ENCODE assay signal across 8 cellular contexts in genomic region chr9:35731415-35732184, GRCh38. TPM values are rescaled to one million over a fixed set of nuclear protein-coding genes. Genes with fewer than 3 reads are reported as not detected.
DNase-seq lines count a peak whose midpoint lies in the region; ATAC-seq and TF ChIP-seq lines count a peak whose summit lies in the region.

No MANE protein-coding gene starts in this region.

- TF ChIP-seq POLR2A in prostate gland (IDR thresholded peaks at IDR 0.05): no peak

- peak; percentile 40 for DNase-seq in activated CD4-positive, alpha-beta T cell treated with anti-CD3 and anti-CD28 coated beads for 48 hours
- no peak for DNase-seq in activated CD4-positive, alpha-beta T cell treated with anti-CD3 and anti-CD28 coated beads for 4 hours
- peak; percentile 62 for DNase-seq in RWPE1 (ENCODE audit: low spot score)
- DNase-seq in prostate gland (ENCODE audit: low spot score): no peak
- DNase-seq in cortex of kidney (lab: John Stamatoyannopoulos, UW): no peak
- no peak for DNase-seq in DMS79 (lab: John Stamatoyannopoulos, UW)

- POLR2A ChIA-PET in RWPE1 (lab: Yijun Ruan, JAX; ENCODE audit: low non-redundant PET): interaction anchor here (1.0 to 2.4 kb wide), 2 partner anchors 18 to 85 kb away, joined by 4 to 13 read pairs; partner anchors contain the start of genes GBA2 and RGP1

- H3K4me3 ChIP-seq in esophagus (ENCODE audit: low read depth in 1 of 2, low read length in 2 of 2): peak overlapping the region; percentile 81 to 83
- peak overlapping the region; percentile 65 to 91 for H3K4me3 ChIP-seq in prostate gland

- H3K36me3 ChIP-seq in esophagus (ENCODE audit: control insufficient read depth in 2 of 2, insufficient read depth in 2 of 2, low read length in 1 of 2) (peaks cover 4 to 9% of the 10 kb centered on the region in 2 donors), prostate gland (peaks cover 4 to 9% of the 10 kb centered on the region in 2 donors)

- CTCF ChIA-PET in RWPE1 (lab: Yijun Ruan, JAX): interaction anchor here (0.6 to 1.7 kb wide), 4 partner anchors 36 to 85 kb away, joined by 3 to 7 read pairs (median 3); partner anchors contain the start of genes ARHGEF39 and CCDC107

- H3K27ac ChIP-seq in RWPE1 (peak overlapping the region; percentile 95), esophagus (ENCODE audit: low read depth in 2 of 2, low read length in 1 of 2) (peak overlapping the region; percentile 99), prostate gland (peak overlapping the region; percentile 88 to 96)

- H3K27me3 ChIP-seq in esophagus (ENCODE audit: control insufficient read depth in 1 of 2, insufficient read depth in 2 of 2, low read length in 2 of 2): no peaks in the 10 kb centered on the region
- no peaks in the 10 kb centered on the region for H3K27me3 ChIP-seq in prostate gland (replicated peaks; ENCODE audit: insufficient read depth)

- WGBS in esophagus, 2 donors: 1% methylated on average over 42 to 47 of the region's 47 CpGs
- 1% methylated on average over 43 of the region's 47 CpGs for WGBS in prostate gland

- H3K9me3 ChIP-seq in esophagus (ENCODE audit: control insufficient read depth in 2 of 2, insufficient read depth in 1 of 2, low read depth in 1 of 2, low read length in 1 of 2) (no peaks in the 10 kb centered on the region), prostate gland (no peaks in the 10 kb centered on the region)

- ATAC-seq in HG03159 (IDR thresholded peaks at IDR 0.05; ENCODE audit: unreplicated experiment): no peak

- no peak for TF ChIP-seq CTCF in RWPE1 (conservative IDR thresholded peaks at IDR 0.05; ENCODE audit: low read depth)
- TF ChIP-seq CTCF in prostate gland (IDR thresholded peaks at IDR 0.05): no peak

- peaks cover 10 to 14% of the 10 kb centered on the region in 2 donors for H3K4me1 ChIP-seq in esophagus (ENCODE audit: control insufficient read depth in 2 of 2, insufficient read depth in 2 of 2, low read length in 1 of 2)
- H3K4me1 ChIP-seq in prostate gland (replicated peaks): peaks cover 27% of the 10 kb centered on the region

- intact Hi-C loops in prostate gland (cut with DNase I): loop anchor here (5.0 to 10.0 kb wide), 2 partner anchors 74 to 617 kb away; partner anchors contain the start of genes ATOSB, CCDC107 and RMRP

RNA-seq across cellular contexts. Expression of gene TLN1, which starts 0.4 kb away (rescaled TPM):
- polyA plus RNA-seq in esophagus: 10 to 100 TPM; 53.2 to 89.5 TPM
- 100 to 1,000 TPM; 167 to 315 TPM for total RNA-seq in prostate gland

RNA-seq across cellular contexts. Expression of gene CREB3, which starts 0.9 kb away (rescaled TPM):
- polyA plus RNA-seq in esophagus: 10 to 100 TPM; 10.5 to 13.6 TPM
- 100 to 1,000 TPM in 1 of 2 donors, 10 to 100 TPM in 1; 60.9 to 120 TPM for total RNA-seq in prostate gland

RNA-seq across cellular contexts. Expression of gene GBA2, which starts 17.4 kb away (rescaled TPM):
- 10 to 100 TPM; 26.7 to 45.8 TPM for polyA plus RNA-seq in esophagus
- total RNA-seq in prostate gland: 10 to 100 TPM; 48.5 to 55.4 TPM

RNA-seq across cellular contexts. Expression of gene RGP1, which starts 17.5 kb away (rescaled TPM):
- 1 to 10 TPM; 5.3 to 6.3 TPM for polyA plus RNA-seq in esophagus
- 10 to 100 TPM; 19.4 to 30.3 TPM for total RNA-seq in prostate gland

RNA-seq across cellular contexts. Expression of gene MSMP, which starts 22.5 kb away (rescaled TPM):
- polyA plus RNA-seq in esophagus: under 1 TPM in 1 of 2 donors, not detected in 1; 0.06 TPM
- total RNA-seq in prostate gland: not detected

Comparison
In these comparisons a context has a peak if more than half of its experiments do, and no peak if none do; other contexts are left out.
1. DNase-seq: peak in activated CD4-positive, alpha-beta T cell treated with anti-CD3 and anti-CD28 coated beads for 48 hours (single experiment) and RWPE1 (single experiment); none in activated CD4-positive, alpha-beta T cell treated with anti-CD3 and anti-CD28 coated beads for 4 hours (0 of 2), prostate gland (single experiment), cortex of kidney (single experiment) and DMS79 (single experiment).
2. Peak in every context shown above with its lines, with median percentiles within 50 percentile points of each other: H3K27ac ChIP-seq.